ENCODE assay signal across 8 cellular contexts in genomic region chr14:30223385-30223785, GRCh38.
DNase-seq lines count a peak whose midpoint lies in the region; ATAC-seq and TF ChIP-seq lines count a peak whose summit lies in the region.

No MANE protein-coding gene starts in this region.

- ATAC-seq in RWPE2 (ENCODE audit: low read depth): peak; percentile 95
- peak; percentile 75 to 87 (median 83) for ATAC-seq in heart left ventricle
- ATAC-seq in stimulated activated memory B cell treated with anti-CD40 and anti-IgM and Interleukin-4, amounts not matched to agents 10 μg/mL and 1 μg/mL and 100 μg/mL, for 72 hours: peak; percentile 39
- ATAC-seq in HG03095 (IDR thresholded peaks at IDR 0.05; ENCODE audit: unreplicated experiment): no peak
- no peak for ATAC-seq in GM18505 (IDR thresholded peaks at IDR 0.05; ENCODE audit: unreplicated experiment)
- ATAC-seq in GM18502 (IDR thresholded peaks at IDR 0.05; ENCODE audit: poor library complexity, unreplicated experiment): no peak

- H3K4me1 ChIP-seq in HEK293 (ENCODE audit: control insufficient read depth, insufficient read depth, low read length) (peaks cover 20% of the 10 kb centered on the region), RWPE2 (ENCODE audit: insufficient read depth, poor library complexity, severe bottlenecking) (peaks cover 41% of the 10 kb centered on the region), heart left ventricle (peaks cover 0 to 41% (median 14%) of the 10 kb centered on the region in 12 donors)

- H3K4me3 ChIP-seq in HEK293 (ENCODE audit: low read depth, low read length) (no peak overlapping the region), RWPE2 (ENCODE audit: severe bottlenecking) (no peak overlapping the region), heart left ventricle (no peak overlapping the region)

- intact Hi-C loops in heart left ventricle (cut with DNase I): no loop called here

- CTCF ChIA-PET in HEK293 (lab: Yijun Ruan, JAX): interaction anchor here (1.2 to 1.8 kb wide), 3 partner anchors 9 to 220 kb away, joined by 3 to 18 read pairs (median 7); no protein-coding TSS in a partner anchor

- DNase-seq in RWPE2 (ENCODE audit: low spot score) (peak; percentile 92), heart left ventricle (peak; percentile 20 to 62 (median 45)), NAMALWA (ENCODE audit: low spot score) (no peak)

- H3K27me3 ChIP-seq in RWPE2 (ENCODE audit: insufficient read depth, poor library complexity, severe bottlenecking): no peaks in the 10 kb centered on the region
- no peaks in the 10 kb centered on the region for H3K27me3 ChIP-seq in heart left ventricle

- H3K9me3 ChIP-seq in HEK293 (ENCODE audit: control insufficient read depth, insufficient read depth, low read depth, low read length) (no peaks in the 10 kb centered on the region), RWPE2 (ENCODE audit: severe bottlenecking) (no peaks in the 10 kb centered on the region), heart left ventricle (no peaks in the 10 kb centered on the region)

- no peak overlapping the region for H3K4me3 Mint-ChIP-seq in stimulated activated memory B cell treated with anti-CD40 and anti-IgM and Interleukin-4, amounts not matched to agents 10 μg/mL and 1 μg/mL and 100 μg/mL, for 72 hours

- no peak for TF ChIP-seq CTCF in HEK293 (tag by site-specific recombination; IDR thresholded peaks at IDR 0.05)
- no peak for TF ChIP-seq CTCF in RWPE2 (IDR thresholded peaks at IDR 0.05; ENCODE audit: poor library complexity, severe bottlenecking)
- no peak for TF ChIP-seq CTCF in heart left ventricle (IDR thresholded peaks at IDR 0.05)

- POLR2A ChIA-PET in HEK293 (lab: Yijun Ruan, JAX): interaction anchor here (0.9 kb wide), 1 partner anchor 1457 kb away, joined by 3 read pairs; the partner anchor contains the start of gene FOXG1

- 41 to 57% (median 51%) methylated on average over 2 of the region's 2 CpGs for WGBS in heart left ventricle, 4 donors

- H3K27ac ChIP-seq in HEK293 (ENCODE audit: extremely low read depth, low read depth, low read length): no peak overlapping the region
- peak overlapping the region; percentile 61 for H3K27ac ChIP-seq in RWPE2 (ENCODE audit: poor library complexity, severe bottlenecking)
- H3K27ac ChIP-seq in heart left ventricle: peak overlapping the region in 2 of 12 donors; percentile 0 to 65

- no peaks in the 10 kb centered on the region for H3K36me3 ChIP-seq in HEK293 (ENCODE audit: control insufficient read depth in 2 of 2, insufficient read depth in 1 of 2, low read length in 2 of 2)
- H3K36me3 ChIP-seq in RWPE2 (ENCODE audit: low read depth): no peaks in the 10 kb centered on the region
- H3K36me3 ChIP-seq in heart left ventricle: no peaks in the 10 kb centered on the region

- H3K27me3 Mint-ChIP-seq in stimulated activated memory B cell treated with anti-CD40 and anti-IgM and Interleukin-4, amounts not matched to agents 10 μg/mL and 1 μg/mL and 100 μg/mL, for 72 hours: no peaks in the 10 kb centered on the region

- no peak overlapping the region for H3K27ac Mint-ChIP-seq in stimulated activated memory B cell treated with anti-CD40 and anti-IgM and Interleukin-4, amounts not matched to agents 10 μg/mL and 1 μg/mL and 100 μg/mL, for 72 hours

- no peak for TF ChIP-seq POLR2A in heart left ventricle (IDR thresholded peaks at IDR 0.05)
- no peak for TF ChIP-seq POLR2A in GM18505 (IDR thresholded peaks at IDR 0.05; ENCODE audit: borderline replicate concordance, extremely low read depth, insufficient read depth, insufficient read length)

- no peaks in the 10 kb centered on the region for H3K9me3 Mint-ChIP-seq in stimulated activated memory B cell treated with anti-CD40 and anti-IgM and Interleukin-4, amounts not matched to agents 10 μg/mL and 1 μg/mL and 100 μg/mL, for 72 hours

- H3K36me3 Mint-ChIP-seq in stimulated activated memory B cell treated with anti-CD40 and anti-IgM and Interleukin-4, amounts not matched to agents 10 μg/mL and 1 μg/mL and 100 μg/mL, for 72 hours: no peaks in the 10 kb centered on the region

- H3K4me1 Mint-ChIP-seq in stimulated activated memory B cell treated with anti-CD40 and anti-IgM and Interleukin-4, amounts not matched to agents 10 μg/mL and 1 μg/mL and 100 μg/mL, for 72 hours: no peaks in the 10 kb centered on the region

TF ChIP-seq in HEK293, 187 proteins besides CTCF, POLR2A, EP300 and RAD21:
- TF ChIP-seq ZNF600 (tag by site-specific recombination; IDR thresholded peaks at IDR 0.05) (peak; percentile 41; the same call in 1 of the 2 replicates), KLF8 (tag by site-specific recombination; IDR thresholded peaks at IDR 0.05) (0 out of 2 replicates have a peak, but pooled peaks have one; percentile 18), ZNF184 (tag by site-specific recombination; IDR thresholded peaks at IDR 0.05) (0 out of 2 replicates have a peak, but pooled peaks have one; percentile 57), ZNF692 (tag by site-specific recombination; IDR thresholded peaks at IDR 0.05) (peak; percentile 51), ZNF366 (tag by site-specific recombination; conservative IDR thresholded peaks at IDR 0.05) (0 out of 2 replicates have a peak, but pooled peaks have one; percentile 27), SP7 (tag by site-specific recombination; IDR thresholded peaks at IDR 0.05) (0 out of 2 replicates have a peak, but pooled peaks have one; percentile 19), ZNF548 (tag by site-specific recombination; IDR thresholded peaks at IDR 0.05) (no peak), KLF9 (tag by site-specific recombination; IDR thresholded peaks at IDR 0.05; ENCODE audit: low read depth) (no peak), PRDM10 (tag by site-specific recombination; IDR thresholded peaks at IDR 0.05) (peak; percentile 68), ZNF664 (tag by site-specific recombination; IDR thresholded peaks at IDR 0.05) (no peak), GLIS1 (tag by site-specific recombination; IDR thresholded peaks at IDR 0.05) (0 out of 2 replicates have a peak, but pooled peaks have one; percentile 28), REPIN1 (tag by site-specific recombination; IDR thresholded peaks at IDR 0.05; ENCODE audit: low read depth) (no peak), ZXDB (tag by site-specific recombination; IDR thresholded peaks at IDR 0.05) (peak; percentile 63; the same call in 1 of the 2 replicates), ZIC2 (tag by site-specific recombination; IDR thresholded peaks at IDR 0.05) (no peak), ZNF175 (tag by site-specific recombination; IDR thresholded peaks at IDR 0.05) (no peak)

Comparison
In these comparisons a context has a peak if more than half of its experiments do, and no peak if none do; other contexts are left out.
1. ATAC-seq: peak in RWPE2 (single experiment), heart left ventricle (4 of 4) and stimulated activated memory B cell treated with anti-CD40 and anti-IgM and Interleukin-4, amounts not matched to agents 10 μg/mL and 1 μg/mL and 100 μg/mL, for 72 hours (single experiment); none in HG03095 (single experiment), GM18505 (single experiment) and GM18502 (single experiment).